Comparison of ENCODE assay signal across 11 cellular contexts in genomic region chr10:121448768-121449456, GRCh38.
DNase-seq lines count a peak whose midpoint lies in the region; ATAC-seq and TF ChIP-seq lines count a peak whose summit lies in the region.
"Had no signal": no experiment of that assay in that cellular context is flagged by ENCODE, and none has a peak within 500 bp of the region (broad histone marks: within the 10 kb centered on the region; RNA-seq: fewer than 3 reads in every experiment).

No MANE protein-coding gene starts in this region.

- H3K4me3 Mint-ChIP-seq in neural progenitor cell, result no peak overlapping the region

- no peak overlapping the region for H3K9ac ChIP-seq in neural progenitor cell

- H3K36me3 Mint-ChIP-seq in neural progenitor cell, result no peaks in the 10 kb centered on the region

- H3K4me1 Mint-ChIP-seq in neural progenitor cell, result peaks cover 32% of the 10 kb centered on the region

- no peaks in the 10 kb centered on the region for H3K9me3 ChIP-seq in neural progenitor cell (ENCODE audit: low read depth)
- no peaks in the 10 kb centered on the region for H3K9me3 ChIP-seq in ascending aorta
- H3K9me3 ChIP-seq: colonic mucosa had no signal

- no peaks in the 10 kb centered on the region for H3K9me3 Mint-ChIP-seq in neural progenitor cell

- no peak overlapping the region for H3K27ac ChIP-seq in neural progenitor cell
- H3K27ac ChIP-seq in ascending aorta, result no peak overlapping the region
- H3K27ac ChIP-seq: colonic mucosa had no signal

- H2AFZ ChIP-seq in neural progenitor cell (replicated peaks), result no peak overlapping the region

- peaks cover 5% of the 10 kb centered on the region for H3K27me3 Mint-ChIP-seq in neural progenitor cell (ENCODE audit: insufficient read depth, low read depth)

- no peak for DNase-seq in neural progenitor cell (ENCODE audit: low spot score)
- DNase-seq in ascending aorta (ENCODE audit: low spot score in 2 of 2), result no peak
- no peak for DNase-seq in sciatic nerve (ENCODE audit: low spot score)
- DNase-seq in GM03348 (ENCODE audit: low spot score), result no peak
- no peak for DNase-seq in activated naive CD4-positive, alpha-beta T cell treated with Interleukin-2 at 50 U/mL for 16 hours
- DNase-seq: activated effector memory CD4-positive, alpha-beta T cell treated with Interleukin-2 at 50 U/mL for 16 hours; colonic mucosa; H7 had no signal

- peaks cover 14% of the 10 kb centered on the region for H3F3A ChIP-seq in neural progenitor cell (ENCODE audit: low read depth)

- H3K27ac Mint-ChIP-seq in neural progenitor cell, result peak overlapping the region; percentile 62

- TF ChIP-seq CTCF in neural progenitor cell (IDR thresholded peaks at IDR 0.05), result no peak
- TF ChIP-seq CTCF in ascending aorta (IDR thresholded peaks at IDR 0.05), result no peak

- H3K4me1 ChIP-seq in neural progenitor cell (peaks cover 44% of the 10 kb centered on the region), ascending aorta (no peaks in the 10 kb centered on the region)
- H3K4me1 ChIP-seq: colonic mucosa had no signal

- H4K20me1 ChIP-seq in neural progenitor cell (ENCODE audit: low read depth), result no peaks in the 10 kb centered on the region

- H3K4me3 ChIP-seq in neural progenitor cell (no peak overlapping the region), ascending aorta (no peak overlapping the region)
- H3K4me3 ChIP-seq: colonic mucosa had no signal

- intact Hi-C loops in ascending aorta (cut with DNase I) (no loop called here), sciatic nerve (cut with DNase I) (no loop called here)

- H3K79me2 ChIP-seq in neural progenitor cell (ENCODE audit: low read depth), result no peaks in the 10 kb centered on the region

- no peak overlapping the region for H3K4me2 ChIP-seq in neural progenitor cell

- H3K27me3 ChIP-seq in neural progenitor cell (no peaks in the 10 kb centered on the region), ascending aorta (no peaks in the 10 kb centered on the region)
- H3K27me3 ChIP-seq: colonic mucosa had no signal

- ATAC-seq in GM19035 (IDR thresholded peaks at IDR 0.05; ENCODE audit: unreplicated experiment) (peak; percentile 92), GM21825 (IDR thresholded peaks at IDR 0.05; ENCODE audit: unreplicated experiment) (peak; percentile 96), HG03342 (IDR thresholded peaks at IDR 0.05; ENCODE audit: unreplicated experiment) (peak; percentile 97), sciatic nerve (no peak)

- H3K36me3 ChIP-seq in neural progenitor cell, result no peaks in the 10 kb centered on the region
- no peaks in the 10 kb centered on the region for H3K36me3 ChIP-seq in ascending aorta
- H3K36me3 ChIP-seq: colonic mucosa had no signal
